ENCODE assay signal across 16 cellular contexts in the genomic region with DNA sequence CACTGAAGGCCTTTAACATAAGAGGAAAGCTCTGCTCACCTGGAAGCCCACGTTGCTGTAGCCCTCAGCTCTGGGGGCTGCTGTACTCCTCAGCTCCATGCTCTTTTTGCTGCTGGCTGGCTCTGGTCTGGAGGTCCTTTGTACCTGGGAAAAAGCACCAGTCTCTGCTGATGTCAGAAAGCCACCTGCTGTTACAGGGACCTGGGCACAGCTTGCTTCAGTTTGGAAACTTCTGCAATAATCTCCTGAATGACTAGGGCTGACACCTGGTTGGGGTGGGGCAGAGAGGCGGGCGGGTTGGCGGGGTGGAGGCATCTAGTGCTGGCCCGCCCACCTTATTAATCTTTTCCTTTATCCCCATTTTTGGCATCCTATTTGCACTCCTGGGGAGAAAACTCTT. TPM values are rescaled to one million over a fixed set of nuclear protein-coding genes. Genes with fewer than 3 reads are reported as not detected.
DNase-seq lines count a peak whose midpoint lies in the region; ATAC-seq and TF ChIP-seq lines count a peak whose summit lies in the region.
"Had no signal": no experiment of that assay in that cellular context is flagged by ENCODE, and none has a peak within 500 bp of the region (broad histone marks: within the 10 kb centered on the region; RNA-seq: fewer than 3 reads in every experiment).

A gene with protein sequence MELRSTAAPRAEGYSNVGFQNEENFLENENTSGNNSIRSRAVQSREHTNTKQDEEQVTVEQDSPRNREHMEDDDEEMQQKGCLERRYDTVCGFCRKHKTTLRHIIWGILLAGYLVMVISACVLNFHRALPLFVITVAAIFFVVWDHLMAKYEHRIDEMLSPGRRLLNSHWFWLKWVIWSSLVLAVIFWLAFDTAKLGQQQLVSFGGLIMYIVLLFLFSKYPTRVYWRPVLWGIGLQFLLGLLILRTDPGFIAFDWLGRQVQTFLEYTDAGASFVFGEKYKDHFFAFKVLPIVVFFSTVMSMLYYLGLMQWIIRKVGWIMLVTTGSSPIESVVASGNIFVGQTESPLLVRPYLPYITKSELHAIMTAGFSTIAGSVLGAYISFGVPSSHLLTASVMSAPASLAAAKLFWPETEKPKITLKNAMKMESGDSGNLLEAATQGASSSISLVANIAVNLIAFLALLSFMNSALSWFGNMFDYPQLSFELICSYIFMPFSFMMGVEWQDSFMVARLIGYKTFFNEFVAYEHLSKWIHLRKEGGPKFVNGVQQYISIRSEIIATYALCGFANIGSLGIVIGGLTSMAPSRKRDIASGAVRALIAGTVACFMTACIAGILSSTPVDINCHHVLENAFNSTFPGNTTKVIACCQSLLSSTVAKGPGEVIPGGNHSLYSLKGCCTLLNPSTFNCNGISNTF (minus strand): TSS at position 224 of the 400 bp plus-strand sequence. CDS start 125 bp downstream, at position 99.

- TF ChIP-seq EP300 in SK-N-SH (IDR thresholded peaks at IDR 0.05; ENCODE audit: borderline replicate concordance in 1 of 2, low read depth in 1 of 2, low read length in 1 of 2): no peak

- no peak for TF ChIP-seq POLR2A in spleen (IDR thresholded peaks at IDR 0.05)

- H3K4me3 ChIP-seq in PC-3 (ENCODE audit: low read length) (no peak within 1 kb of the TSS), esophagus (ENCODE audit: low read depth in 1 of 2, low read length in 2 of 2) (peak within 1 kb of the TSS; percentile 33 to 51), SK-N-SH (ENCODE audit: low read depth in 2 of 2, low read length in 1 of 2) (no peak within 1 kb of the TSS), spleen (no peak within 1 kb of the TSS)
- H3K4me3 ChIP-seq: tibial nerve had no signal

- no peaks in the 10 kb centered on the region for H3K36me3 ChIP-seq in PC-3 (ENCODE audit: low read depth, low read length)
- H3K36me3 ChIP-seq in esophagus (ENCODE audit: control insufficient read depth in 2 of 2, insufficient read depth in 2 of 2, low read length in 1 of 2): no peaks in the 10 kb centered on the region
- H3K36me3 ChIP-seq in SK-N-SH (replicated peaks in 1 of 2; ENCODE audit: control insufficient read depth in 1 of 2, insufficient read depth in 2 of 2, low read length in 1 of 2): no peaks in the 10 kb centered on the region
- H3K36me3 ChIP-seq in spleen: no peaks in the 10 kb centered on the region
- H3K36me3 ChIP-seq: tibial nerve had no signal

- no TSS peak for BruUV-seq in PC-3 (replicated peaks; lab: Mats Ljungman, UMichigan)

- H3K79me2 ChIP-seq in PC-3 (ENCODE audit: low read length) (no peaks in the 10 kb centered on the region), SK-N-SH (ENCODE audit: insufficient read depth) (no peaks in the 10 kb centered on the region)

- H3K27ac ChIP-seq in PC-3 (ENCODE audit: low read length): no peak within 1 kb of the TSS
- peak within 1 kb of the TSS; percentile 82 to 96 for H3K27ac ChIP-seq in esophagus (ENCODE audit: low read depth in 2 of 2, low read length in 1 of 2)
- H3K27ac ChIP-seq in SK-N-SH (ENCODE audit: low read depth in 2 of 2, low read length in 1 of 2): no peak within 1 kb of the TSS
- no peak within 1 kb of the TSS for H3K27ac ChIP-seq in spleen
- H3K27ac ChIP-seq: tibial nerve had no signal

- no peak for TF ChIP-seq RAD21 in SK-N-SH (IDR thresholded peaks at IDR 0.05; ENCODE audit: low read length)

- H2AFZ ChIP-seq in PC-3 (ENCODE audit: low read length) (0 out of 2 replicates have a peak within 1 kb of the TSS, but pooled peaks have one; percentile 7), SK-N-SH (ENCODE audit: low read depth) (no peak within 1 kb of the TSS)

- POLR2A ChIA-PET in PC-3 (lab: Charles Lee; ENCODE audit: unreplicated experiment) (no interaction called here), SK-N-SH (lab: Yijun Ruan, JAX) (no interaction called here)

- H3K9ac ChIP-seq in PC-3 (ENCODE audit: low read length): no peak within 1 kb of the TSS
- H3K9ac ChIP-seq in SK-N-SH: no peak within 1 kb of the TSS

- H3K27me3 ChIP-seq in PC-3 (ENCODE audit: low read length) (no peaks in the 10 kb centered on the region), esophagus (ENCODE audit: control insufficient read depth in 1 of 2, insufficient read depth in 2 of 2, low read length in 2 of 2) (no peaks in the 10 kb centered on the region), SK-N-SH (ENCODE audit: insufficient read depth) (no peaks in the 10 kb centered on the region), spleen (replicated peaks in 1 of 7) (no peaks in the 10 kb centered on the region)
- H3K27me3 ChIP-seq: tibial nerve had no signal

- intact Hi-C loops in PC-3 (cut with micrococcal nuclease): no loop called here
- intact Hi-C loops in spleen (cut with DNase I; ENCODE audit: low total_unique reads): no loop called here

- H3K9me3 ChIP-seq in PC-3 (ENCODE audit: low read length) (no peaks in the 10 kb centered on the region), esophagus (ENCODE audit: control insufficient read depth in 2 of 2, insufficient read depth in 1 of 2, low read depth in 1 of 2, low read length in 1 of 2) (no peaks in the 10 kb centered on the region), SK-N-SH (no peaks in the 10 kb centered on the region), spleen (no peaks in the 10 kb centered on the region)
- H3K9me3 ChIP-seq: tibial nerve had no signal

- CTCF ChIA-PET in PC-3 (lab: Charles Lee): no interaction called here
- CTCF ChIA-PET in SK-N-SH (lab: Yijun Ruan, JAX): interaction anchor here (0.8 kb wide), 1 partner anchor 24 kb away, joined by 3 read pairs; no protein-coding TSS in a partner anchor

- 37 to 50% methylated on average over 5 of the region's 5 CpGs for WGBS in esophagus, 2 donors
- 69% methylated on average over 5 of the region's 5 CpGs for WGBS in SK-N-SH (ENCODE audit: low lambda C conversion rate)
- 76 to 88% (median 86%) methylated on average over 5 of the region's 5 CpGs for WGBS in spleen, 5 donors

- no peak for ATAC-seq in PC-3

- H3K4me2 ChIP-seq in PC-3 (ENCODE audit: low read length) (no peak within 1 kb of the TSS), SK-N-SH (no peak within 1 kb of the TSS)

- DNase-seq in D341Med (ENCODE audit: low spot score): peak; percentile 38
- DNase-seq in PC-3: no peak
- DNase-seq in mucosa of gallbladder (ENCODE audit: low spot score): peak; percentile 20
- no peak for DNase-seq in cerebellar nuclear complex (lab: John Stamatoyannopoulos, UW)
- DNase-seq in SK-N-SH: no peak
- DNase-seq in SW480 (ENCODE audit: low spot score): no peak
- DNase-seq in spleen: no peak
- DNase-seq: activated CD4-positive, alpha-beta T cell treated with anti-CD3 and anti-CD28 coated beads, Interleukin-2, amount 10 ng/mL, durations not matched to agents 24 days and 14 days; activated T-cell treated with anti-CD3 and anti-CD28 coated beads, Interleukin-2, amount 50 U/mL, for 24 hours; GDM1; naive B cell; NCI-H187; stimulated activated CD4-positive, alpha-beta T cell treated with anti-CD3 and anti-CD28 coated beads, Interleukin-1b, Interleukin-23, amount 100 ng/mL, for 48 hours; T-helper 9 cell had no signal

- no peaks in the 10 kb centered on the region for H3K4me1 ChIP-seq in PC-3 (ENCODE audit: insufficient read depth, low read length)
- no peaks in the 10 kb centered on the region for H3K4me1 ChIP-seq in esophagus (ENCODE audit: control insufficient read depth in 2 of 2, insufficient read depth in 2 of 2, low read length in 1 of 2)
- H3K4me1 ChIP-seq in SK-N-SH (ENCODE audit: control insufficient read depth in 1 of 2, insufficient read depth in 2 of 2, low read depth in 1 of 2, low read length in 1 of 2): no peaks in the 10 kb centered on the region
- H3K4me1 ChIP-seq in spleen: no peaks in the 10 kb centered on the region
- H3K4me1 ChIP-seq: tibial nerve had no signal

- TF ChIP-seq CTCF in PC-3 (conservative IDR thresholded peaks at IDR 0.05; ENCODE audit: low read depth, low read length): no peak
- TF ChIP-seq CTCF in SK-N-SH (IDR thresholded peaks at IDR 0.05): no peak
- no peak for TF ChIP-seq CTCF in spleen (IDR thresholded peaks at IDR 0.05 in 8 of 11, conservative IDR thresholded peaks at IDR 0.05 in 3 of 11)

- H3F3A ChIP-seq in PC-3 (ENCODE audit: low read length, unreplicated experiment) (no peaks in the 10 kb centered on the region), SK-N-SH (replicated peaks; ENCODE audit: insufficient read depth) (no peaks in the 10 kb centered on the region)

- H4K20me1 ChIP-seq in PC-3 (ENCODE audit: low read length): no peaks in the 10 kb centered on the region
- no peaks in the 10 kb centered on the region for H4K20me1 ChIP-seq in SK-N-SH (ENCODE audit: insufficient read depth)

- H3K9me2 ChIP-seq in PC-3 (replicated peaks; ENCODE audit: low read length) (no peaks in the 10 kb centered on the region), SK-N-SH (no peaks in the 10 kb centered on the region)

TF ChIP-seq in SK-N-SH, 30 proteins besides CTCF, POLR2A, EP300 and RAD21:
- no peak for TF ChIP-seq EZH2phosphoT487 (IDR thresholded peaks at IDR 0.05; ENCODE audit: borderline replicate concordance, low read depth)
- TF ChIP-seq, protein P1, sequence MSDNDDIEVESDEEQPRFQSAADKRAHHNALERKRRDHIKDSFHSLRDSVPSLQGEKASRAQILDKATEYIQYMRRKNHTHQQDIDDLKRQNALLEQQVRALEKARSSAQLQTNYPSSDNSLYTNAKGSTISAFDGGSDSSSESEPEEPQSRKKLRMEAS (IDR thresholded peaks at IDR 0.05; ENCODE audit: low read depth): no peak

RNA-seq across cellular contexts. Expression of the gene that starts here (rescaled TPM):
- total RNA-seq in PC-3 (2014; rRNA removed): not detected in 2 replicates
- polyA plus RNA-seq in esophagus: 1 to 10 TPM; 4.7 to 6.1 TPM
- total RNA-seq in mucosa of gallbladder: 9.4 TPM
- polyA plus RNA-seq in SK-N-SH (2012; rRNA removed): 0.23 and 0.45 TPM in 2 replicates
- polyA plus RNA-seq in SK-N-SH (2012; cell fraction: cytosol; rRNA removed): 0.32 and 0.35 TPM in 2 replicates
- polyA plus RNA-seq in SK-N-SH (2012; cell fraction: nucleus; rRNA removed): 0.16 and 0.48 TPM in 2 replicates
- total RNA-seq in spleen: 1 to 10 TPM in 2 of 7 donors, under 1 TPM in 4, not detected in 1; 0.44 to 1.2 (median 0.62) TPM
- under 1 TPM; 0.06 to 0.38 (median 0.22) TPM for polyA plus RNA-seq in spleen

Comparison
In these comparisons a context has a peak if more than half of its experiments do, and no peak if none do; other contexts are left out.
1. DNase-seq: peak in D341Med (single experiment) and mucosa of gallbladder (single experiment); none in PC-3 (single experiment), cerebellar nuclear complex (0 of 2), SK-N-SH (single experiment), SW480 (single experiment) and spleen (single experiment).
2. H3K27ac ChIP-seq: peak in esophagus (2 of 2); none in PC-3 (single experiment), SK-N-SH (0 of 2) and spleen (0 of 8).
3. H3K4me3 ChIP-seq: peak in esophagus (2 of 2); none in PC-3 (single experiment), SK-N-SH (0 of 2) and spleen (0 of 8).